Comparison of ENCODE assay signal across 1 cellular context in the genomic region with DNA sequence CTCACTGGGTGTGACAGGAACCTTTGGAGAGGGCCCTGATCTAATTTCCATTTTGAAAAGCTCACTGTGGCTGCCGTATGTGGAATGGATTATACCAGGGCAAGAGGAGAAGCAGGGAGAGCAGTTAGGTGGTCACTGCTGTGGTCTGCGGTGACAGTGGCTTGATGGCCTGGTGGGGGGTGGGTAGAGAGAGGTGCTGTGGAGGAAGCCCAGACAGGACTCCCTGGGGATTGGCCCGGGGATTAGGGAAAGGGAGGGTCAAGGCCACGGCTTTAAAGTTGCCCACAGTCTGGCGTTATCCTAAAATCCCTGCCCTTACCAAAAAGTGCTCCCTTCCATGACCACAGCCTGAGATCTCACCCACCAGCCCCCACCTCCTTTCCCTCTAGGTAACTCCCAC.
TF ChIP-seq lines count a peak whose summit lies in the region.

No MANE protein-coding gene starts in this region.

TF ChIP-seq in K562, 482 proteins besides CTCF, POLR2A, EP300 and RAD21:
- TF ChIP-seq, protein P1, sequence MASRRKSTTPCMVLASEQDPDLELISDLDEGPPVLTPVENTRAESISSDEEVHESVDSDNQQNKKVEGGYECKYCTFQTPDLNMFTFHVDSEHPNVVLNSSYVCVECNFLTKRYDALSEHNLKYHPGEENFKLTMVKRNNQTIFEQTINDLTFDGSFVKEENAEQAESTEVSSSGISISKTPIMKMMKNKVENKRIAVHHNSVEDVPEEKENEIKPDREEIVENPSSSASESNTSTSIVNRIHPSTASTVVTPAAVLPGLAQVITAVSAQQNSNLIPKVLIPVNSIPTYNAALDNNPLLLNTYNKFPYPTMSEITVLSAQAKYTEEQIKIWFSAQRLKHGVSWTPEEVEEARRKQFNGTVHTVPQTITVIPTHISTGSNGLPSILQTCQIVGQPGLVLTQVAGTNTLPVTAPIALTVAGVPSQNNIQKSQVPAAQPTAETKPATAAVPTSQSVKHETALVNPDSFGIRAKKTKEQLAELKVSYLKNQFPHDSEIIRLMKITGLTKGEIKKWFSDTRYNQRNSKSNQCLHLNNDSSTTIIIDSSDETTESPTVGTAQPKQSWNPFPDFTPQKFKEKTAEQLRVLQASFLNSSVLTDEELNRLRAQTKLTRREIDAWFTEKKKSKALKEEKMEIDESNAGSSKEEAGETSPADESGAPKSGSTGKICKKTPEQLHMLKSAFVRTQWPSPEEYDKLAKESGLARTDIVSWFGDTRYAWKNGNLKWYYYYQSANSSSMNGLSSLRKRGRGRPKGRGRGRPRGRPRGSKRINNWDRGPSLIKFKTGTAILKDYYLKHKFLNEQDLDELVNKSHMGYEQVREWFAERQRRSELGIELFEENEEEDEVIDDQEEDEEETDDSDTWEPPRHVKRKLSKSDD (conservative IDR thresholded peaks at IDR 0.05; ENCODE audit: low read length) = no peak
- TF ChIP-seq, protein P2, sequence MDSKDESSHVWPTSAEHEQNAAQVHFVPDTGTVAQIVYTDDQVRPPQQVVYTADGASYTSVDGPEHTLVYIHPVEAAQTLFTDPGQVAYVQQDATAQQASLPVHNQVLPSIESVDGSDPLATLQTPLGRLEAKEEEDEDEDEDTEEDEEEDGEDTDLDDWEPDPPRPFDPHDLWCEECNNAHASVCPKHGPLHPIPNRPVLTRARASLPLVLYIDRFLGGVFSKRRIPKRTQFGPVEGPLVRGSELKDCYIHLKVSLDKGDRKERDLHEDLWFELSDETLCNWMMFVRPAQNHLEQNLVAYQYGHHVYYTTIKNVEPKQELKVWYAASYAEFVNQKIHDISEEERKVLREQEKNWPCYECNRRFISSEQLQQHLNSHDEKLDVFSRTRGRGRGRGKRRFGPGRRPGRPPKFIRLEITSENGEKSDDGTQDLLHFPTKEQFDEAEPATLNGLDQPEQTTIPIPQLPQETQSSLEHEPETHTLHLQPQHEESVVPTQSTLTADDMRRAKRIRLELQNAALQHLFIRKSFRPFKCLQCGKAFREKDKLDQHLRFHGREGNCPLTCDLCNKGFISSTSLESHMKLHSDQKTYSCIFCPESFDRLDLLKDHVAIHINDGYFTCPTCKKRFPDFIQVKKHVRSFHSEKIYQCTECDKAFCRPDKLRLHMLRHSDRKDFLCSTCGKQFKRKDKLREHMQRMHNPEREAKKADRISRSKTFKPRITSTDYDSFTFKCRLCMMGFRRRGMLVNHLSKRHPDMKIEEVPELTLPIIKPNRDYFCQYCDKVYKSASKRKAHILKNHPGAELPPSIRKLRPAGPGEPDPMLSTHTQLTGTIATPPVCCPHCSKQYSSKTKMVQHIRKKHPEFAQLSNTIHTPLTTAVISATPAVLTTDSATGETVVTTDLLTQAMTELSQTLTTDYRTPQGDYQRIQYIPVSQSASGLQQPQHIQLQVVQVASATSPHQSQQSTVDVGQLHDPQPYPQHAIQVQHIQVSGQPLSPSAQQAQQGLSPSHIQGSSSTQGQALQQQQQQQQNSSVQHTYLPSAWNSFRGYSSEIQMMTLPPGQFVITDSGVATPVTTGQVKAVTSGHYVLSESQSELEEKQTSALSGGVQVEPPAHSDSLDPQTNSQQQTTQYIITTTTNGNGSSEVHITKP (IDR thresholded peaks at IDR 0.05; ENCODE audit: partially characterized antibody) = peak; percentile 53
